12 cellular contexts compared by ENCODE assay signal in the genomic region with DNA sequence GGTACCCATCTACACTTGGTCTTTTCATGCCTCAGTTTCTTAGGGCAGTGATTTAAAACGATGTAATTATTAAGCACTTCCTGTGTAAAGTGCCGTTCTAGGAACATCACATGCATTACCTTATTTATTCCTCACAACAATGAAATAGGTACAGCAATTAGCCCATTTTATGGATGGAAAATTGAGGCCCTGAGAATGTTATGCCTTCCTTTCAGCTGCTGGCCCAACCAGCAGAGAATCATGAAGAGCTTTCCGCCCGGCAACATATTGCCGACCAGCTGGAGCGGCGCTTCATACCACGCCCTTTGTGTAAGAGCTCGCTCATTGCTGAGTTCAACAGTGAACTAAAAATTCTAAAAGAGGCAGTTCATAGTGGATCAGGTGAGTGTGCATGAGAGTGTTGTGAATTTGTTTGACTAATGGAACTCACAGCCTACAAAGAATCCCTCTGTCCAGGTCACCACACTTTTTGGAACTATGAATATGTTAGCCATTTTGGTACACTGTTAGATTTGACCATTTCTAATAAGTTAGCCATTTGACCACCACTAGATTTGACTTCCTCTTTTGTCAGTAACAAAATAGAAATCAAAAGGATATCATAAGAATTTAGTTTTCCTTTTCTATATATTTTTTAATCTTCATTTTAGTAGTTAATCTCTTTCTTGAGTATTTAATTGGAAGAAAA. TPM values are rescaled to one million over a fixed set of nuclear protein-coding genes. Genes with fewer than 3 reads are reported as not detected.
A peak's percentile ranks its signal among the peaks of the same experiment; 100 is the strongest.
DNase-seq lines count a peak whose midpoint lies in the region; ATAC-seq and TF ChIP-seq lines count a peak whose summit lies in the region.
"Had no signal": no experiment of that assay in that cellular context is flagged by ENCODE, and none has a peak within 500 bp of the region (broad histone marks: within the 10 kb centered on the region; RNA-seq: fewer than 3 reads in every experiment).

No MANE protein-coding gene starts in this region.

- H3K9me3 ChIP-seq in SK-N-SH: no peaks in the 10 kb centered on the region
- H3K9me3 ChIP-seq: BE2C, stomach had no signal

- no peaks in the 10 kb centered on the region for H3K36me3 ChIP-seq in SK-N-SH (replicated peaks in 1 of 2; ENCODE audit: control insufficient read depth in 1 of 2, insufficient read depth in 2 of 2, low read length in 1 of 2)
- H3K36me3 ChIP-seq: BE2C, stomach had no signal

- no peak overlapping the region for H3K4me2 ChIP-seq in SK-N-SH

- TF ChIP-seq RAD21 in SK-N-SH (IDR thresholded peaks at IDR 0.05; ENCODE audit: low read length): no peak

- no peaks in the 10 kb centered on the region for H3F3A ChIP-seq in SK-N-SH (replicated peaks; ENCODE audit: insufficient read depth)

- CTCF ChIA-PET in SK-N-SH (lab: Yijun Ruan, JAX): interaction anchor here (0.8 to 3.1 kb wide), 16 partner anchors 10 to 553 kb away, joined by 3 to 30 read pairs (median 5); a partner anchor contains a TSS

- H3K27ac ChIP-seq in SK-N-SH (ENCODE audit: low read depth in 2 of 2, low read length in 1 of 2): no peak overlapping the region
- H3K27ac ChIP-seq: epithelial cell of prostate, stomach had no signal

- TF ChIP-seq CTCF in SK-N-SH (IDR thresholded peaks at IDR 0.05): no peak

- no peak for TF ChIP-seq EP300 in SK-N-SH (IDR thresholded peaks at IDR 0.05; ENCODE audit: borderline replicate concordance in 1 of 2, low read depth in 1 of 2, low read length in 1 of 2)

- in situ Hi-C loops in SK-MEL-5 (cut with HindIII; ENCODE audit: low pct_unique_long_range_greater_than_20kb, low sequenced_read_pairs): no loop called here

- H3K9me2 ChIP-seq in SK-N-SH: no peaks in the 10 kb centered on the region

- H3K9ac ChIP-seq in SK-N-SH: no peak overlapping the region

- WGBS in SK-N-SH (ENCODE audit: low lambda C conversion rate): 68% methylated on average over 9 of the region's 9 CpGs

- POLR2A ChIA-PET in SK-N-SH (lab: Yijun Ruan, JAX): no interaction called here

- peak; percentile 11 for DNase-seq in SK-MEL-5 (ENCODE audit: low read depth, low spot score)
- no peak for DNase-seq in NCI-H748 treated with DMSO at 0.1 percent for 48 hours (lab: John Stamatoyannopoulos, UW)
- no peak for DNase-seq in SK-N-SH
- no peak for DNase-seq in COLO668 (lab: John Stamatoyannopoulos, UW; ENCODE audit: unreplicated experiment)
- no peak for DNase-seq in foreskin melanocyte
- DNase-seq: activated naive CD8-positive, alpha-beta T cell treated with anti-CD3 and anti-CD28 coated beads, Interleukin-2, amount 10 ng/mL, durations not matched to agents 7 days and 5 days; BE2C; stomach had no signal

- no peaks in the 10 kb centered on the region for H4K20me1 ChIP-seq in SK-N-SH (ENCODE audit: insufficient read depth)

- no peaks in the 10 kb centered on the region for H3K79me2 ChIP-seq in SK-N-SH (ENCODE audit: insufficient read depth)

- H3K27me3 ChIP-seq in SK-N-SH (ENCODE audit: insufficient read depth): no peaks in the 10 kb centered on the region
- H3K27me3 ChIP-seq: BE2C, stomach had no signal

- H3K4me1 ChIP-seq in SK-N-SH (ENCODE audit: control insufficient read depth in 1 of 2, insufficient read depth in 2 of 2, low read depth in 1 of 2, low read length in 1 of 2): no peaks in the 10 kb centered on the region
- H3K4me1 ChIP-seq: BE2C, stomach had no signal

- ATAC-seq in GM18873 (IDR thresholded peaks at IDR 0.05; ENCODE audit: low FRiP score, unreplicated experiment): peak; percentile 82
- ATAC-seq in GM21528 (IDR thresholded peaks at IDR 0.05; ENCODE audit: low FRiP score, unreplicated experiment): peak; percentile 77
- peak; percentile 56 for ATAC-seq in HG03103 (IDR thresholded peaks at IDR 0.05; ENCODE audit: low read depth, unreplicated experiment)

- H3K4me3 ChIP-seq in SK-N-SH (ENCODE audit: low read depth in 2 of 2, low read length in 1 of 2): no peak overlapping the region
- H3K4me3 ChIP-seq: stomach had no signal

- H2AFZ ChIP-seq in SK-N-SH (ENCODE audit: low read depth): no peak overlapping the region

TF ChIP-seq in SK-N-SH, 30 proteins besides CTCF, POLR2A, EP300 and RAD21:
- TF ChIP-seq TAF1 (IDR thresholded peaks at IDR 0.05; ENCODE audit: borderline replicate concordance, low read depth, low read length) (no peak), RCOR1 (IDR thresholded peaks at IDR 0.05; ENCODE audit: low read length) (no peak), FOXM1 (IDR thresholded peaks at IDR 0.05; ENCODE audit: low read depth) (no peak)
- TF ChIP-seq, protein P1, sequence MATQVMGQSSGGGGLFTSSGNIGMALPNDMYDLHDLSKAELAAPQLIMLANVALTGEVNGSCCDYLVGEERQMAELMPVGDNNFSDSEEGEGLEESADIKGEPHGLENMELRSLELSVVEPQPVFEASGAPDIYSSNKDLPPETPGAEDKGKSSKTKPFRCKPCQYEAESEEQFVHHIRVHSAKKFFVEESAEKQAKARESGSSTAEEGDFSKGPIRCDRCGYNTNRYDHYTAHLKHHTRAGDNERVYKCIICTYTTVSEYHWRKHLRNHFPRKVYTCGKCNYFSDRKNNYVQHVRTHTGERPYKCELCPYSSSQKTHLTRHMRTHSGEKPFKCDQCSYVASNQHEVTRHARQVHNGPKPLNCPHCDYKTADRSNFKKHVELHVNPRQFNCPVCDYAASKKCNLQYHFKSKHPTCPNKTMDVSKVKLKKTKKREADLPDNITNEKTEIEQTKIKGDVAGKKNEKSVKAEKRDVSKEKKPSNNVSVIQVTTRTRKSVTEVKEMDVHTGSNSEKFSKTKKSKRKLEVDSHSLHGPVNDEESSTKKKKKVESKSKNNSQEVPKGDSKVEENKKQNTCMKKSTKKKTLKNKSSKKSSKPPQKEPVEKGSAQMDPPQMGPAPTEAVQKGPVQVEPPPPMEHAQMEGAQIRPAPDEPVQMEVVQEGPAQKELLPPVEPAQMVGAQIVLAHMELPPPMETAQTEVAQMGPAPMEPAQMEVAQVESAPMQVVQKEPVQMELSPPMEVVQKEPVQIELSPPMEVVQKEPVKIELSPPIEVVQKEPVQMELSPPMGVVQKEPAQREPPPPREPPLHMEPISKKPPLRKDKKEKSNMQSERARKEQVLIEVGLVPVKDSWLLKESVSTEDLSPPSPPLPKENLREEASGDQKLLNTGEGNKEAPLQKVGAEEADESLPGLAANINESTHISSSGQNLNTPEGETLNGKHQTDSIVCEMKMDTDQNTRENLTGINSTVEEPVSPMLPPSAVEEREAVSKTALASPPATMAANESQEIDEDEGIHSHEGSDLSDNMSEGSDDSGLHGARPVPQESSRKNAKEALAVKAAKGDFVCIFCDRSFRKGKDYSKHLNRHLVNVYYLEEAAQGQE (IDR thresholded peaks at IDR 0.05; ENCODE audit: low read depth, low read length): no peak

RNA-seq across cellular contexts. Expression of a gene that starts 25.6 kb away (rescaled TPM):
- total RNA-seq in SK-MEL-5 (2014; rRNA removed; shearing (Covaris generic)): 87.2 and 94.4 TPM in 2 replicates
- 93.7 and 98.0 TPM in 2 replicates for polyA plus RNA-seq in SK-MEL-5 (2015; cell fraction: cytosol; rRNA removed)
- 76.0 and 96.4 TPM in 2 replicates for polyA plus RNA-seq in SK-MEL-5 (2015; cell fraction: nucleus; rRNA removed)
- 62.9 and 86.6 TPM in 2 replicates for polyA plus RNA-seq in SK-N-SH (2012; rRNA removed)
- 56.7 and 69.7 TPM in 2 replicates for polyA plus RNA-seq in SK-N-SH (2012; cell fraction: cytosol; rRNA removed)
- polyA plus RNA-seq in SK-N-SH (2012; cell fraction: nucleus; rRNA removed): 48.2 and 62.1 TPM in 2 replicates
